Comparison of ENCODE assay signal across 9 cellular contexts in the genomic region with DNA sequence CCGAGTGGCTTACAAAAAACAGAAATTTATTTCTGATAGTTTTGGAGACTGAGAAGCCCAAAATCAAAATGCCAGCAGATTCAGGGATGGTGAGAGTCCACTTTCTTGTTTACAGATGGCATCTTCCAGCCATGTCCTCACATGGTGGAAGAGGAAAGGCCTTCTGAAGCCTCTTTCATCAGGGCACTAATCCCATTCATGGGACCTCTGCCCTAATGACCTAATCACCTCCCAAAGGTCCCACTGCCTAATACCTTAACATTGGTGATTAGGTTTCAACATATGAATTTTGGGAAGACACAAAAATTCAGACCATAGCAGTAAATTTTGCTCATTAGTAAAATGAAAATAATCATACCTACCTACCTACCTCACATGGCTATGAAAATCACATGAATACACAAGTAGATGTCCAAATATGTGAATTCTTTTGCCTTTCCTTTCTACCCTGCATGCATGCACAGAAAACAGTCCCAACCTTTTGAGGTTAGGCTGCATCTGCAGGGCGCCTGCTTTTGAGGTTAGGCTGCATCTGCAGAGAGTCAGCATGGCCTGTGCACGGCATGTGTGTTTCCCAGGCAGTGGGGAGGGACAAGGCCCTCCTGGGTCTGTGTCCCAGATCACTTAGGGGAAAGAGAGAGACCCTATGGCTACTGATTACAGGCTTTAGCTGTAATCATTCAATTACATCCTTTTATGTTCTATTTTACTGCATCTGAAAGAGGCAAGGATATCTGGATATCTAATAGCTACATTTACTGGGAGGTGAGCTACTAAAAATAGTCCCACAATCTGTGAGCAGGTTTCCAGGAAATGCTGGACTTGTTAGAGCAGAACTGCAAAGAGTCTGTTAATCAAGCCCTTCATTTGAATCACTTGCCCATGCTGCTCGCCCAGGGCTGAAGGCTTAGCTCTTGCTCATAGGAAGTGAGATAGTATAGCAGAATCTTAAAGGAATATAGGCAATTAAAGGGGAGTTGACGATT.
DNase-seq lines count a peak whose midpoint lies in the region; ATAC-seq, FAIRE-seq and TF ChIP-seq lines count a peak whose summit lies in the region.
"Had no signal": no experiment of that assay in that cellular context is flagged by ENCODE, and none has a peak within 500 bp of the region (broad histone marks: within the 10 kb centered on the region; RNA-seq: fewer than 3 reads in every experiment).

No MANE protein-coding gene starts in this region.

- no peak for TF ChIP-seq CTCF in H9 (conservative IDR thresholded peaks at IDR 0.05)
- TF ChIP-seq CTCF in bronchial epithelial cell (IDR thresholded peaks at IDR 0.05; ENCODE audit: insufficient read depth, low read length, severe bottlenecking) = no peak
- no peak for TF ChIP-seq CTCF in neural cell (IDR thresholded peaks at IDR 0.05; ENCODE audit: poor library complexity, severe bottlenecking)

- H3K9me2 ChIP-seq in neural cell (ENCODE audit: insufficient read depth, low read length) = no peaks in the 10 kb centered on the region

- no peak overlapping the region for H2BK12ac ChIP-seq in H9 (ENCODE audit: insufficient read length, low read depth, low read length)

- H4K91ac ChIP-seq in H9 (ENCODE audit: insufficient read length, low read depth, low read length) = no peak overlapping the region

- no peak for FAIRE-seq in bronchial epithelial cell (lab: Jason Lieb, UNC)

- H4K5ac ChIP-seq in H9 (ENCODE audit: insufficient read length, low read depth, low read length) = no peak overlapping the region

- H3K4me2 ChIP-seq in H9 (ENCODE audit: insufficient read depth, insufficient read length, low read length) (no peak overlapping the region), neural cell (ENCODE audit: low read length) (peak overlapping the region; percentile 20)

- no peak overlapping the region for H3K18ac ChIP-seq in H9 (ENCODE audit: insufficient read length, low read depth, low read length)

- no peak overlapping the region for H2BK20ac ChIP-seq in H9 (ENCODE audit: low read depth, low read length, poor library complexity, severe bottlenecking)

- no peaks in the 10 kb centered on the region for H3K9me3 Mint-ChIP-seq in H9

- H2BK5ac ChIP-seq in H9 (ENCODE audit: insufficient read length, low read length) = no peak overlapping the region

- H4K8ac ChIP-seq in H9 (replicated peaks; ENCODE audit: insufficient read length, low read depth, low read length) = no peak overlapping the region

- no peak overlapping the region for H3K9ac ChIP-seq in H9 (ENCODE audit: extremely low read depth, insufficient read length, low read length)
- no peak overlapping the region for H3K9ac ChIP-seq in neural cell (ENCODE audit: low read length)

- H3K36me3 ChIP-seq in bronchial epithelial cell (ENCODE audit: control insufficient read depth, insufficient read depth, low read length) = no peaks in the 10 kb centered on the region
- no peaks in the 10 kb centered on the region for H3K36me3 ChIP-seq in neural cell (ENCODE audit: insufficient read depth, low read length)

- TF ChIP-seq EP300 in neural cell (conservative IDR thresholded peaks at IDR 0.05; ENCODE audit: poor library complexity, severe bottlenecking) = no peak

- no peaks in the 10 kb centered on the region for H3K23me2 ChIP-seq in H9 (ENCODE audit: insufficient read length, low read depth, low read length, poor library complexity, severe bottlenecking)

- H2AK5ac ChIP-seq in H9 (ENCODE audit: insufficient read length, low read length) = no peak overlapping the region

- H3K4ac ChIP-seq in H9 (ENCODE audit: low read depth, low read length) = no peak overlapping the region

- no peak for ATAC-seq in HG03196 (IDR thresholded peaks at IDR 0.05; ENCODE audit: unreplicated experiment)

- H3K9me3 ChIP-seq in H9 (ENCODE audit: control insufficient read depth, low read depth, low read length) = no peaks in the 10 kb centered on the region
- no peaks in the 10 kb centered on the region for H3K9me3 ChIP-seq in neural cell (ENCODE audit: low read length)

- WGBS in H9 (ENCODE audit: extremely low coverage, insufficient read length, low lambda C conversion rate) = no CpG with 5 or more reads among the region's 5 CpGs

- no peak overlapping the region for H3T11ph ChIP-seq in H9 (ENCODE audit: low read length)

- H4K20me1 ChIP-seq in H9 (ENCODE audit: control insufficient read depth, insufficient read depth, insufficient read length) = no peaks in the 10 kb centered on the region
- H4K20me1 ChIP-seq in neural cell (ENCODE audit: insufficient read depth) = no peaks in the 10 kb centered on the region

- H3K27ac ChIP-seq in H9 (ENCODE audit: insufficient read length, low read depth, low read length) = no peak overlapping the region
- H3K27ac ChIP-seq in neural cell (ENCODE audit: low read length) = no peak overlapping the region
- no peak overlapping the region for H3K27ac ChIP-seq in substantia nigra (ENCODE audit: low read depth, low read length, poor library complexity, severe bottlenecking)

- no peak overlapping the region for H3K23ac ChIP-seq in H9 (ENCODE audit: insufficient read length, low read depth, low read length)

- H3K79me1 ChIP-seq in H9 (ENCODE audit: insufficient read depth, low read depth, low read length, poor library complexity, severe bottlenecking) = no peaks in the 10 kb centered on the region

- no peak overlapping the region for H3K4me3 Mint-ChIP-seq in H9

- no peaks in the 10 kb centered on the region for H3K27me3 Mint-ChIP-seq in H9 (ENCODE audit: low read depth)

- H3K4me3 ChIP-seq in bronchial epithelial cell (ENCODE audit: low read depth, low read length) (no peak overlapping the region), neural cell (ENCODE audit: low read length) (no peak overlapping the region)

- TF ChIP-seq RAD21 in neural cell (conservative IDR thresholded peaks at IDR 0.05) = no peak

- H3K79me2 ChIP-seq in H9 (ENCODE audit: insufficient read depth, low read length) = no peaks in the 10 kb centered on the region
- no peaks in the 10 kb centered on the region for H3K79me2 ChIP-seq in neural cell (replicated peaks; ENCODE audit: insufficient read depth, low read length)

- H2AFZ ChIP-seq in H9 (ENCODE audit: low read length) (no peak overlapping the region), neural cell (ENCODE audit: low read depth, low read length) (no peak overlapping the region)

- no peak overlapping the region for H2BK120ac ChIP-seq in H9 (ENCODE audit: low read depth, low read length, poor library complexity, severe bottlenecking)

- no peaks in the 10 kb centered on the region for H3K36me3 Mint-ChIP-seq in H9 (ENCODE audit: insufficient read depth in 1 of 3, low read depth in 3 of 3)

- H3K4me1 Mint-ChIP-seq in H9 = peaks cover 14 to 34% of the 10 kb centered on the region in 2 experiments

- H3K27me3 ChIP-seq in H9 (ENCODE audit: insufficient read depth, low read length) (no peaks in the 10 kb centered on the region), bronchial epithelial cell (ENCODE audit: control insufficient read depth, insufficient read depth, low read length) (no peaks in the 10 kb centered on the region), neural cell (ENCODE audit: insufficient read depth, low read depth, low read length) (no peaks in the 10 kb centered on the region)

- no peak overlapping the region for H2BK15ac ChIP-seq in H9 (ENCODE audit: low read depth, low read length)

- H3F3A ChIP-seq in neural cell (ENCODE audit: insufficient read depth, low read length, poor library complexity, severe bottlenecking) = no peaks in the 10 kb centered on the region

- H3K14ac ChIP-seq in H9 (ENCODE audit: insufficient read depth, low read length) = no peak overlapping the region

- H3K56ac ChIP-seq in H9 (ENCODE audit: insufficient read length, low read depth, low read length) = no peak overlapping the region

- no peak for DNase-seq in H9
- peak; percentile 82 for DNase-seq in NCI-H2227 (lab: John Stamatoyannopoulos, UW; ENCODE audit: unreplicated experiment)
- peak; percentile 96 for DNase-seq in bronchial epithelial cell (ENCODE audit: low read depth)
- no peak for DNase-seq in substantia nigra (lab: John Stamatoyannopoulos, UW)
- no peak for DNase-seq in COLO829 (ENCODE audit: low spot score)
- DNase-seq: activated CD8-positive, alpha-beta memory T cell treated with anti-CD3 and anti-CD28 coated beads, Interleukin-2, amount 50 U/mL, for 4 hours; GDM1 had no signal

- peak overlapping the region in 2 of 3 experiments; percentile 35 to 44; a peak in 3 of 7 replicates for H3K27ac Mint-ChIP-seq in H9

- H3K4me1 ChIP-seq in H9 (ENCODE audit: insufficient read depth, low read length) = peaks cover 5% of the 10 kb centered on the region; the same call in 1 of the 2 replicates

TF ChIP-seq in neural cell, 6 proteins besides CTCF, POLR2A, EP300 and RAD21:
- TF ChIP-seq POLR2AphosphoS5 (IDR thresholded peaks at IDR 0.05) (peak; percentile 81), MXI1 (conservative IDR thresholded peaks at IDR 0.05; ENCODE audit: poor library complexity, severe bottlenecking) (peak; percentile 27), TAF1 (IDR thresholded peaks at IDR 0.05; ENCODE audit: low read depth) (no peak)
- TF ChIP-seq, protein P1, sequence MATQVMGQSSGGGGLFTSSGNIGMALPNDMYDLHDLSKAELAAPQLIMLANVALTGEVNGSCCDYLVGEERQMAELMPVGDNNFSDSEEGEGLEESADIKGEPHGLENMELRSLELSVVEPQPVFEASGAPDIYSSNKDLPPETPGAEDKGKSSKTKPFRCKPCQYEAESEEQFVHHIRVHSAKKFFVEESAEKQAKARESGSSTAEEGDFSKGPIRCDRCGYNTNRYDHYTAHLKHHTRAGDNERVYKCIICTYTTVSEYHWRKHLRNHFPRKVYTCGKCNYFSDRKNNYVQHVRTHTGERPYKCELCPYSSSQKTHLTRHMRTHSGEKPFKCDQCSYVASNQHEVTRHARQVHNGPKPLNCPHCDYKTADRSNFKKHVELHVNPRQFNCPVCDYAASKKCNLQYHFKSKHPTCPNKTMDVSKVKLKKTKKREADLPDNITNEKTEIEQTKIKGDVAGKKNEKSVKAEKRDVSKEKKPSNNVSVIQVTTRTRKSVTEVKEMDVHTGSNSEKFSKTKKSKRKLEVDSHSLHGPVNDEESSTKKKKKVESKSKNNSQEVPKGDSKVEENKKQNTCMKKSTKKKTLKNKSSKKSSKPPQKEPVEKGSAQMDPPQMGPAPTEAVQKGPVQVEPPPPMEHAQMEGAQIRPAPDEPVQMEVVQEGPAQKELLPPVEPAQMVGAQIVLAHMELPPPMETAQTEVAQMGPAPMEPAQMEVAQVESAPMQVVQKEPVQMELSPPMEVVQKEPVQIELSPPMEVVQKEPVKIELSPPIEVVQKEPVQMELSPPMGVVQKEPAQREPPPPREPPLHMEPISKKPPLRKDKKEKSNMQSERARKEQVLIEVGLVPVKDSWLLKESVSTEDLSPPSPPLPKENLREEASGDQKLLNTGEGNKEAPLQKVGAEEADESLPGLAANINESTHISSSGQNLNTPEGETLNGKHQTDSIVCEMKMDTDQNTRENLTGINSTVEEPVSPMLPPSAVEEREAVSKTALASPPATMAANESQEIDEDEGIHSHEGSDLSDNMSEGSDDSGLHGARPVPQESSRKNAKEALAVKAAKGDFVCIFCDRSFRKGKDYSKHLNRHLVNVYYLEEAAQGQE (IDR thresholded peaks at IDR 0.05; ENCODE audit: borderline replicate concordance) = peak; percentile 43

Comparison
In these comparisons a context has a peak if more than half of its experiments do, and no peak if none do; other contexts are left out.
1. DNase-seq: peak in NCI-H2227 (single experiment) and bronchial epithelial cell (single experiment); none in H9 (single experiment), substantia nigra (0 of 49) and COLO829 (single experiment).